8 cellular contexts compared by ENCODE assay signal in genomic region chr1:53219711-53220110, GRCh38. TPM values are rescaled to one million over a fixed set of nuclear protein-coding genes. Genes with fewer than 3 reads are reported as not detected.
DNase-seq lines count a peak whose midpoint lies in the region; ATAC-seq and TF ChIP-seq lines count a peak whose summit lies in the region.

No MANE protein-coding gene starts in this region.

- H3K9ac ChIP-seq in mesendoderm (ENCODE audit: low read length) = peak overlapping the region; percentile 91

- no peak overlapping the region for H4K8ac ChIP-seq in mesendoderm (ENCODE audit: low read depth, low read length)

- no peak for ATAC-seq in heart right ventricle
- ATAC-seq in Right ventricle myocardium inferior = no peak
- ATAC-seq in GM18498 (IDR thresholded peaks at IDR 0.05; ENCODE audit: unreplicated experiment) = no peak
- ATAC-seq in HG03460 (IDR thresholded peaks at IDR 0.05; ENCODE audit: unreplicated experiment) = no peak

- TF ChIP-seq CTCF in heart right ventricle (IDR thresholded peaks at IDR 0.05) (no peak), brain microvascular endothelial cell (IDR thresholded peaks at IDR 0.05; ENCODE audit: low read depth, low read length, missing control alignments) (no peak), uterus (IDR thresholded peaks at IDR 0.05) (no peak)

- DNase-seq in heart right ventricle (no peak), Right ventricle myocardium inferior (ENCODE audit: missing footprints) (no peak), brain microvascular endothelial cell (no peak), mesendoderm (no peak), uterus (no peak), pons (ENCODE audit: low spot score) (no peak)

- H3K27ac ChIP-seq in heart right ventricle (peak overlapping the region; percentile 89 to 98 (median 95)), brain microvascular endothelial cell (peak overlapping the region; percentile 97), mesendoderm (ENCODE audit: low read depth, low read length) (no peak overlapping the region), uterus (peak overlapping the region; percentile 92 to 95)

- H3K23ac ChIP-seq in mesendoderm (ENCODE audit: low read length) = peak overlapping the region; percentile 74

- intact Hi-C loops in heart right ventricle (cut with DNase I) = loop anchor here in 2 of 10 donors (1.0 to 2.0 kb wide), 2 partner anchors 22 to 23 kb away; partner anchors contain the start of gene CPT2 (in 1 of the 2)
- intact Hi-C loops in Right ventricle myocardium inferior (cut with DNase I) = loop anchor here (10.0 kb wide), 1 partner anchor 1165 kb away; the partner anchor contains the start of genes BTF3L4 and TXNDC12
- intact Hi-C loops in uterus (cut with DNase I; ENCODE audit: low total_unique reads) = no loop called here

- WGBS in heart right ventricle, 2 donors = 25 to 31% methylated on average over 8 of the region's 8 CpGs
- no CpG with 5 or more reads among the region's 8 CpGs for whole genome bisulfite sequencing in mesendoderm (ENCODE audit: extremely low coverage, insufficient coverage, low lambda C conversion rate)

- no peaks in the 10 kb centered on the region for H3K27me3 ChIP-seq in heart right ventricle
- no peaks in the 10 kb centered on the region for H3K27me3 ChIP-seq in brain microvascular endothelial cell (replicated peaks)
- H3K27me3 ChIP-seq in mesendoderm (ENCODE audit: insufficient read depth, low read length, poor library complexity) = no peaks in the 10 kb centered on the region
- H3K27me3 ChIP-seq in uterus = no peaks in the 10 kb centered on the region

- H3K4me3 ChIP-seq in heart right ventricle (peak overlapping the region; percentile 60 to 95 (median 85)), brain microvascular endothelial cell (ENCODE audit: low read depth, low read length) (peak overlapping the region; percentile 97), mesendoderm (ENCODE audit: low read length) (peak overlapping the region; percentile 49), uterus (peak overlapping the region; percentile 52 to 91)

- no peak overlapping the region for H3K4ac ChIP-seq in mesendoderm (ENCODE audit: low read depth, low read length)

- peak overlapping the region; percentile 64 for H3K4me2 ChIP-seq in mesendoderm (ENCODE audit: low read length)

- in situ Hi-C loops in brain microvascular endothelial cell (cut with HindIII; ENCODE audit: low pct_ligation_motif_present, low sequenced_read_pairs) = no loop called here

- no peak for TF ChIP-seq POLR2A in uterus (IDR thresholded peaks at IDR 0.05)

- H3K18ac ChIP-seq in mesendoderm (ENCODE audit: low read length) = no peak overlapping the region

- H2AK5ac ChIP-seq in mesendoderm (ENCODE audit: low read length) = no peak overlapping the region

- no peaks in the 10 kb centered on the region for H3K9me3 ChIP-seq in heart right ventricle
- no peaks in the 10 kb centered on the region for H3K9me3 ChIP-seq in uterus

- H3K4me1 ChIP-seq in heart right ventricle = peaks cover 7 to 19% (median 16%) of the 10 kb centered on the region in 9 donors
- H3K4me1 ChIP-seq in mesendoderm (ENCODE audit: control insufficient read depth, low read depth, low read length) = peaks cover 4% of the 10 kb centered on the region
- H3K4me1 ChIP-seq in uterus = no peaks in the 10 kb centered on the region

- no peaks in the 10 kb centered on the region for H3K79me2 ChIP-seq in mesendoderm (ENCODE audit: control insufficient read depth, insufficient read depth, low read length)

- no peak overlapping the region for H2BK5ac ChIP-seq in mesendoderm (ENCODE audit: low read length)

- H3K36me3 ChIP-seq in heart right ventricle = peaks cover 0 to 40% (median 13%) of the 10 kb centered on the region in 9 donors
- peaks cover 9% of the 10 kb centered on the region for H3K36me3 ChIP-seq in brain microvascular endothelial cell (replicated peaks)
- H3K36me3 ChIP-seq in mesendoderm (ENCODE audit: control insufficient read depth, insufficient read depth, low read length) = peaks cover 3% of the 10 kb centered on the region
- no peaks in the 10 kb centered on the region for H3K36me3 ChIP-seq in uterus

- H2BK15ac ChIP-seq in mesendoderm (replicated peaks; ENCODE audit: low read depth) = no peak overlapping the region

- no peak overlapping the region for H4K5ac ChIP-seq in mesendoderm (ENCODE audit: low read length)

- peaks cover 2% of the 10 kb centered on the region for H3K79me1 ChIP-seq in mesendoderm (ENCODE audit: low read length)

- no peak overlapping the region for H2BK120ac ChIP-seq in mesendoderm (ENCODE audit: low read depth, low read length)

- peak overlapping the region; percentile 98 for H3K56ac ChIP-seq in mesendoderm (ENCODE audit: low read length)

RNA-seq across cellular contexts. Expression of gene CZIB, which starts 0.7 kb away (rescaled TPM):
- 10 to 100 TPM; 41.8 to 54.6 (median 48.4) TPM for total RNA-seq in heart right ventricle
- 10 to 100 TPM; 62.9 to 97.3 TPM for polyA plus RNA-seq in heart right ventricle
- total RNA-seq in Right ventricle myocardium inferior = 60.7 TPM
- polyA plus RNA-seq in mesendoderm (2013, experiment 1 of 2) = 49.8 TPM
- polyA plus RNA-seq in mesendoderm (2013, experiment 2 of 2) = 48.5 TPM
- total RNA-seq in uterus = 10 to 100 TPM; 78.9 to 81.9 (median 80.6) TPM

RNA-seq across cellular contexts. Expression of gene MAGOH, which starts 18.6 kb away (rescaled TPM):
- total RNA-seq in heart right ventricle = 10 to 100 TPM; 17.3 to 31.5 (median 22.6) TPM
- 10 to 100 TPM; 61.1 to 67.3 TPM for polyA plus RNA-seq in heart right ventricle
- 24.0 TPM for total RNA-seq in Right ventricle myocardium inferior
- 159 TPM for polyA plus RNA-seq in mesendoderm (2013, experiment 1 of 2)
- 156 TPM for polyA plus RNA-seq in mesendoderm (2013, experiment 2 of 2)
- total RNA-seq in uterus = 10 to 100 TPM; 31.6 to 60.9 (median 45.2) TPM

RNA-seq across cellular contexts. Expression of gene CPT2, which starts 23.1 kb away (rescaled TPM):
- 10 to 100 TPM; 29.3 to 48.7 (median 37.5) TPM for total RNA-seq in heart right ventricle
- polyA plus RNA-seq in heart right ventricle = 10 to 100 TPM; 10.3 to 12.2 TPM
- 37.7 TPM for total RNA-seq in Right ventricle myocardium inferior
- 14.8 TPM for polyA plus RNA-seq in mesendoderm (2013, experiment 1 of 2)
- polyA plus RNA-seq in mesendoderm (2013, experiment 2 of 2) = 14.5 TPM
- 10 to 100 TPM in 2 of 4 donors, 1 to 10 TPM in 2; 2.4 to 83.3 (median 10.2) TPM for total RNA-seq in uterus
